21 cellular contexts compared by ENCODE assay signal in genomic region chr9:124553738-124554137, GRCh38. TPM values are rescaled to one million over a fixed set of nuclear protein-coding genes. Genes with fewer than 3 reads are reported as not detected.
DNase-seq lines count a peak whose midpoint lies in the region; ATAC-seq, FAIRE-seq and TF ChIP-seq lines count a peak whose summit lies in the region.
"Had no signal": no experiment of that assay in that cellular context is flagged by ENCODE, and none has a peak within 500 bp of the region (broad histone marks: within the 10 kb centered on the region; RNA-seq: fewer than 3 reads in every experiment).

No MANE protein-coding gene starts in this region.

- H3K36me3 Mint-ChIP-seq in HFFc6 (ENCODE audit: low read depth): no peaks in the 10 kb centered on the region
- H3K36me3 Mint-ChIP-seq: natural killer cell had no signal

- 97% methylated on average over 3 of the region's 3 CpGs for WGBS in HepG2 (ENCODE audit: low lambda C conversion rate)

- H3K27ac Mint-ChIP-seq in HFFc6: no peak overlapping the region
- H3K27ac Mint-ChIP-seq: dendritic cell treated with granulocyte-macrophage colony-stimulating factor and Interleukin-4, amounts not matched to agents 40 ng/mL and 50 ng/mL, for 4 days; natural killer cell had no signal

- BruUV-seq in HepG2 (replicated peaks; lab: Mats Ljungman, UMichigan): no TSS peak

- peak; percentile 68 for DNase-seq in AG08395 (ENCODE audit: low spot score)
- DNase-seq in HFFc6: peak; percentile 83
- peak; percentile 87 for DNase-seq in astrocyte of the hippocampus (ENCODE audit: low read depth, low spot score)
- DNase-seq in kidney glomerular epithelial cell (lab: John Stamatoyannopoulos, UW): peak; percentile 76
- DNase-seq in HepG2 (ENCODE audit: low spot score): no peak
- DNase-seq in HuH-7.5 (ENCODE audit: low spot score): no peak
- no peak for DNase-seq in BE2C
- DNase-seq in mesenteric fat pad (ENCODE audit: low spot score): no peak
- DNase-seq: activated CD4-positive, alpha-beta T cell treated with anti-CD3 and anti-CD28 coated beads for 4 hours; adrenal gland; hypothalamus; left lung; MV-4-11; natural killer cell; NCI-H2227 treated with DMSO at 0.1 percent for 48 hours; right cardiac atrium; SHP77; stimulated activated CD8-positive, alpha-beta memory T cell treated with anti-CD3 and anti-CD28 coated beads, Interleukin-4, amount 100 ng/mL, for 48 hours had no signal

- peaks cover 14 to 23% of the 10 kb centered on the region in 2 experiments for H3K36me3 ChIP-seq in HepG2 (replicated peaks in 1 of 2; ENCODE audit: control insufficient read depth in 1 of 2, insufficient read depth in 2 of 2, low read length in 2 of 2)
- no peaks in the 10 kb centered on the region for H3K36me3 ChIP-seq in BE2C
- H3K36me3 ChIP-seq: adrenal gland, left lung, thoracic aorta had no signal

- in situ Hi-C loops in HepG2 (cut with HindIII; ENCODE audit: extremely low pct_ligation_motif_present, low pct_unique_long_range_greater_than_20kb): loop anchor here (5.0 kb wide), 1 partner anchor 159 kb away; no protein-coding TSS in a partner anchor

- peaks cover 4% of the 10 kb centered on the region for H3K79me2 ChIP-seq in HepG2 (ENCODE audit: insufficient read depth, low read length)

- ATAC-seq in HepG2: no peak
- ATAC-seq: left lung, natural killer cell, right cardiac atrium had no signal

- TF ChIP-seq CTCF in HFFc6 (IDR thresholded peaks at IDR 0.05) (no peak), HepG2 (CRISPR knock-in tag; IDR thresholded peaks at IDR 0.05) (no peak), BE2C (IDR thresholded peaks at IDR 0.05; ENCODE audit: low read depth, low read length) (no peak)

- no peak overlapping the region for H3K9ac ChIP-seq in HepG2 (ENCODE audit: insufficient read depth, low read depth, low read length)
- H3K9ac ChIP-seq: BLaER1 treated with 17β-estradiol and CSF1 and Interleukin-3, amounts not matched to agents 10 nM and 100 nM had no signal

- H4K20me1 ChIP-seq in HepG2 (ENCODE audit: insufficient read depth, low read length): no peaks in the 10 kb centered on the region
- H4K20me1 ChIP-seq: BLaER1 treated with 17β-estradiol and CSF1 and Interleukin-3, amounts not matched to agents 10 nM and 100 nM had no signal

- H3K27me3 ChIP-seq in HepG2 (ENCODE audit: control insufficient read depth in 1 of 2, insufficient read depth in 2 of 2, low read length in 2 of 2) (no peaks in the 10 kb centered on the region; a peak in 1 of 5 replicates), BE2C (no peaks in the 10 kb centered on the region)
- H3K27me3 ChIP-seq: adrenal gland; BLaER1 treated with 17β-estradiol and CSF1 and Interleukin-3, amounts not matched to agents 10 nM and 100 nM; left lung had no signal

- FAIRE-seq in HepG2 (lab: Jason Lieb, UNC): no peak

- no peak for TF ChIP-seq POLR2A in HepG2 (IDR thresholded peaks at IDR 0.05; ENCODE audit: insufficient read depth in 1 of 2, low read depth in 2 of 2, low read length in 2 of 2)

- CTCF ChIA-PET in HepG2 (lab: Yijun Ruan, JAX; ENCODE audit: low intra/inter-chr PET ratio, low total read pairs): no interaction called here

- POLR2A ChIA-PET in HepG2 (lab: Yijun Ruan, JAX): no interaction called here

- H3K9me3 Mint-ChIP-seq in HFFc6: no peaks in the 10 kb centered on the region
- H3K9me3 Mint-ChIP-seq: dendritic cell treated with granulocyte-macrophage colony-stimulating factor and Interleukin-4, amounts not matched to agents 40 ng/mL and 50 ng/mL, for 4 days; natural killer cell had no signal

- peaks cover 4% of the 10 kb centered on the region for H3K27me3 Mint-ChIP-seq in HFFc6 (ENCODE audit: insufficient read depth)
- H3K27me3 Mint-ChIP-seq: dendritic cell treated with granulocyte-macrophage colony-stimulating factor and Interleukin-4, amounts not matched to agents 40 ng/mL and 50 ng/mL, for 4 days had no signal

- H3K9me3 ChIP-seq in HepG2 (ENCODE audit: low read length): no peaks in the 10 kb centered on the region
- H3K9me3 ChIP-seq in BE2C: no peaks in the 10 kb centered on the region
- H3K9me3 ChIP-seq: adrenal gland; BLaER1 treated with 17β-estradiol and CSF1 and Interleukin-3, amounts not matched to agents 10 nM and 100 nM; left lung; thoracic aorta had no signal

- H3K4me3 Mint-ChIP-seq in HFFc6: no peak overlapping the region
- H3K4me3 Mint-ChIP-seq: dendritic cell treated with granulocyte-macrophage colony-stimulating factor and Interleukin-4, amounts not matched to agents 40 ng/mL and 50 ng/mL, for 4 days; natural killer cell had no signal

- H3K4me3 ChIP-seq in HepG2 (replicated peaks in 1 of 3; ENCODE audit: insufficient read depth in 1 of 3, low read depth in 2 of 3, low read length in 3 of 3) (no peak overlapping the region), BE2C (ENCODE audit: low read depth, low read length) (no peak overlapping the region)
- H3K4me3 ChIP-seq: adrenal gland; BLaER1 treated with 17β-estradiol and CSF1 and Interleukin-3, amounts not matched to agents 10 nM and 100 nM; left lung; thoracic aorta had no signal

- intact Hi-C loops in HepG2 (cut with micrococcal nuclease; ENCODE audit: unreplicated experiment): loop anchor here (5.0 kb wide), 2 partner anchors 39 to 204 kb away; no protein-coding TSS in a partner anchor

- peaks cover 5% of the 10 kb centered on the region for H3K4me1 Mint-ChIP-seq in HFFc6 (ENCODE audit: low read depth)
- H3K4me1 Mint-ChIP-seq: natural killer cell had no signal

- no peak overlapping the region for H2AFZ ChIP-seq in HepG2 (ENCODE audit: low read length)

- TF ChIP-seq EP300 in HepG2 (IDR thresholded peaks at IDR 0.05; ENCODE audit: low read depth in 2 of 2, low read length in 2 of 2): no peak
- no peak for TF ChIP-seq EP300 in HepG2 (CRISPR knock-in tag; IDR thresholded peaks at IDR 0.05; ENCODE audit: borderline replicate concordance)

- no peak overlapping the region for H3K4me2 ChIP-seq in HepG2 (ENCODE audit: low read depth, low read length)
- H3K4me2 ChIP-seq: BLaER1 treated with 17β-estradiol and CSF1 and Interleukin-3, amounts not matched to agents 10 nM and 100 nM had no signal

- TF ChIP-seq RAD21 in HepG2 (CRISPR knock-in tag; IDR thresholded peaks at IDR 0.05): no peak

- H3K27ac ChIP-seq in HepG2 (ENCODE audit: extremely low read length, insufficient read depth, low read length): no peak overlapping the region
- H3K27ac ChIP-seq: adrenal gland; BLaER1 treated with 17β-estradiol and CSF1 and Interleukin-3, amounts not matched to agents 10 nM and 100 nM; left lung; thoracic aorta had no signal

- H3K4me1 ChIP-seq in HepG2 (ENCODE audit: insufficient read depth, low read length): peaks cover 29% of the 10 kb centered on the region
- no peaks in the 10 kb centered on the region for H3K4me1 ChIP-seq in BE2C
- H3K4me1 ChIP-seq: adrenal gland had no signal

TF ChIP-seq in HepG2, 621 proteins besides CTCF, POLR2A, EP300 and RAD21 (continues in another document):
- TF ChIP-seq ARNT (IDR thresholded peaks at IDR 0.05): no peak
- TF ChIP-seq ZFP1 (CRISPR knock-in tag; IDR thresholded peaks at IDR 0.05): no peak
- TF ChIP-seq AHR (CRISPR knock-in tag; IDR thresholded peaks at IDR 0.05): no peak
- TF ChIP-seq SETDB1 (CRISPR knock-in tag; IDR thresholded peaks at IDR 0.05; ENCODE audit: borderline replicate concordance): no peak
- TF ChIP-seq ZNF20 (CRISPR knock-in tag; IDR thresholded peaks at IDR 0.05): no peak
- TF ChIP-seq FIP1L1 (IDR thresholded peaks at IDR 0.05; ENCODE audit: borderline replicate concordance, insufficient read depth, low read depth, low read length): no peak
- no peak for TF ChIP-seq NFYC (CRISPR knock-in tag; IDR thresholded peaks at IDR 0.05)
- no peak for TF ChIP-seq ZNF816 (CRISPR knock-in tag; IDR thresholded peaks at IDR 0.05; ENCODE audit: borderline replicate concordance)
- no peak for TF ChIP-seq NFRKB (IDR thresholded peaks at IDR 0.05)
- no peak for TF ChIP-seq ZNF263 (CRISPR knock-in tag; IDR thresholded peaks at IDR 0.05)
- no peak for TF ChIP-seq TSC22D2 (CRISPR knock-in tag; IDR thresholded peaks at IDR 0.05; ENCODE audit: borderline replicate concordance)
- TF ChIP-seq DMAP1 (CRISPR knock-in tag; IDR thresholded peaks at IDR 0.05): no peak

RNA-seq across cellular contexts. Expression of gene NR5A1, which starts 46.5 kb away (rescaled TPM):
- not detected for total RNA-seq in HFFc6 (2021; fragmentation: NEBNext Ultra II Directional; extraction: Animal tissue kit (Norgen Biotek cat#: 25700))
- total RNA-seq in HepG2 (2016; rRNA removed; fragmentation: Illumina TruSeq; extraction: Trizol) (38.8 and 44.7 TPM in 2 replicates), mesenteric fat pad (not detected)
- 7.2 and 7.8 TPM in 2 replicates for total RNA-seq in HepG2 (2016; cell fraction: cytosol; rRNA removed; fragmentation: Illumina TruSeq; extraction: Trizol; ENCODE audit: low read depth)
- 32.3 and 46.7 TPM in 2 replicates for total RNA-seq in HepG2 (2016; cell fraction: insoluble cytoplasmic fraction; rRNA removed; fragmentation: Illumina TruSeq; extraction: Trizol)
- total RNA-seq in HepG2 (2016; cell fraction: membrane; rRNA removed; fragmentation: Illumina TruSeq; extraction: Trizol): 22.5 and 25.3 TPM in 2 replicates
- total RNA-seq in HepG2 (2016; cell fraction: nucleus; rRNA removed; fragmentation: Illumina TruSeq; extraction: Trizol): 26.4 and 32.4 TPM in 2 replicates
- 28.9 and 43.2 TPM in 2 replicates for polyA plus RNA-seq in HepG2 (2011; rRNA removed)
- 25.4 and 37.8 TPM in 2 replicates for polyA plus RNA-seq in HepG2 (2011; cell fraction: cytosol; rRNA removed)
- polyA plus RNA-seq in HepG2 (2011; cell fraction: nucleus; rRNA removed): 82.6 and 84.5 TPM in 2 replicates
- polyA plus RNA-seq in HepG2 (2012): 22.4 and 32.6 TPM in 2 replicates
- 6.7 and 7.0 TPM in 2 replicates for polyA plus RNA-seq in HepG2 (2016; cell fraction: cytosol; fragmentation: Illumina TruSeq; extraction: Trizol; ENCODE audit: low read depth)
- 34.3 and 43.6 TPM in 2 replicates for polyA plus RNA-seq in HepG2 (2016; cell fraction: insoluble cytoplasmic fraction; fragmentation: Illumina TruSeq; extraction: Trizol; ENCODE audit: low read depth)
- polyA plus RNA-seq in HepG2 (2016; cell fraction: membrane; fragmentation: Illumina TruSeq; extraction: Trizol; ENCODE audit: low read depth): 17.4 and 17.9 TPM in 2 replicates
- 59.8 and 63.0 TPM in 2 replicates for polyA plus RNA-seq in HepG2 (2016; cell fraction: nucleus; fragmentation: Illumina TruSeq; extraction: Trizol; ENCODE audit: insufficient read depth, low read depth)
- polyA minus RNA-seq in HepG2 (2011; rRNA and poly(A)+ RNA removed; ENCODE audit: low replicate concordance): 75.6 TPM in 1 of 2 replicates, not detected in the other
- polyA minus RNA-seq in HepG2 (2011; cell fraction: cytosol; rRNA and poly(A)+ RNA removed): 33.2 and 39.7 TPM in 2 replicates
- 18.8 and 21.6 TPM in 2 replicates for polyA minus RNA-seq in HepG2 (2011; cell fraction: nucleus; rRNA and poly(A)+ RNA removed)
- polyA plus RNA-seq in BE2C (2012; ENCODE audit: insufficient read depth, insufficient read length, low read depth): not detected
- total RNA-seq: natural killer cell, right cardiac atrium, thoracic aorta had no signal
- polyA plus RNA-seq: right cardiac atrium had no signal

Comparison
In these comparisons a context has a peak if more than half of its experiments do, and no peak if none do; other contexts are left out.
1. DNase-seq: peak in AG08395 (single experiment), HFFc6 (single experiment), astrocyte of the hippocampus (single experiment) and kidney glomerular epithelial cell (single experiment); none in HepG2 (single experiment), HuH-7.5 (single experiment), BE2C (single experiment) and mesenteric fat pad (single experiment).